ENCODE assay signal across 24 cellular contexts in genomic region chr3:80000022-80000421, GRCh38.
"Had no signal": no experiment of that assay in that cellular context is flagged by ENCODE, and none has a peak within 500 bp of the region (broad histone marks: within the 10 kb centered on the region; RNA-seq: fewer than 3 reads in every experiment).

No MANE protein-coding gene starts in this region.

- DNase-seq: activated B cell treated with CpG ODN at 0.5 μM for 24 hours; activated CD4-positive, alpha-beta T cell treated with anti-CD3 and anti-CD28 coated beads for 36 hours; activated CD4-positive, alpha-beta T cell treated with anti-CD3 and anti-CD28 coated beads, Interleukin-2, amount 50 U/mL, for 48 hours; activated CD8-positive, alpha-beta memory T cell treated with anti-CD3 and anti-CD28 coated beads, Interleukin-2, amount 50 U/mL, for 48 hours; activated naive CD4-positive, alpha-beta T cell; activated naive CD8-positive, alpha-beta T cell treated with anti-CD3 and anti-CD28 coated beads for 36 hours; activated T-cell treated with anti-CD3 and anti-CD28 coated beads, Interleukin-2, amount 50 U/mL, for 4 hours; effector CD4-positive, alpha-beta T cell; hypothalamus; nephron progenitor cell; pancreas; psoas muscle; right cardiac atrium; stimulated activated CD4-positive, alpha-beta T cell treated with anti-CD3 and anti-CD28 coated beads, Interleukin-12 subunit alpha, Interleukin-12 subunit beta, amount 100 ng/mL, for 4 hours; stimulated activated CD4-positive, alpha-beta T cell treated with anti-CD3 and anti-CD28 coated beads, Interleukin-4, amount 100 ng/mL, for 4 hours; stimulated activated naive CD8-positive, alpha-beta T cell treated with anti-CD3 and anti-CD28 coated beads, Interleukin-15, Interleukin-2, amounts not matched to agents 100 U/mL and 50 U/mL, for 24 hours; thyroid gland had no signal

- H3K27ac ChIP-seq: pancreas, psoas muscle, thyroid gland had no signal

- H3K36me3 Mint-ChIP-seq: activated naive CD8-positive, alpha-beta T cell treated with anti-CD3 and anti-CD28 coated beads for 36 hours; memory B cell had no signal

- H3K4me3 Mint-ChIP-seq: activated B cell treated with CpG ODN at 0.5 μM for 24 hours; activated CD4-positive, alpha-beta T cell treated with anti-CD3 and anti-CD28 coated beads for 36 hours; activated naive CD8-positive, alpha-beta T cell treated with anti-CD3 and anti-CD28 coated beads for 36 hours; activated T-cell treated with anti-CD3 and anti-CD28 coated beads, Interleukin-2, amount 50 U/mL, for 4 hours; memory B cell; nephron progenitor cell; T-helper 1 cell treated with Interleukin-12 subunit alpha and Interleukin-12 subunit beta and Interleukin-4 antibody, amounts not matched to agents 30 μg/mL and 1 μg/mL, for 36 hours had no signal

- H3K27me3 Mint-ChIP-seq: activated B cell treated with CpG ODN at 0.5 μM for 24 hours; activated CD4-positive, alpha-beta T cell treated with anti-CD3 and anti-CD28 coated beads for 36 hours; activated naive CD8-positive, alpha-beta T cell treated with anti-CD3 and anti-CD28 coated beads for 36 hours; memory B cell had no signal

- H3K36me3 ChIP-seq: pancreas, thyroid gland had no signal

- H3K9me3 Mint-ChIP-seq: activated B cell treated with CpG ODN at 0.5 μM for 24 hours; activated naive CD8-positive, alpha-beta T cell treated with anti-CD3 and anti-CD28 coated beads for 36 hours; memory B cell had no signal

- H3K9me3 ChIP-seq: pancreas, psoas muscle, thyroid gland had no signal

- ATAC-seq: activated CD4-positive, alpha-beta T cell treated with anti-CD3 and anti-CD28 coated beads for 36 hours; activated T-cell treated with anti-CD3 and anti-CD28 coated beads, Interleukin-2, amount 50 U/mL, for 4 hours; esophagus mucosa; pancreas; psoas muscle; right cardiac atrium; stimulated activated naive CD8-positive, alpha-beta T cell treated with anti-CD3 and anti-CD28 coated beads, Interleukin-15, Interleukin-2, amounts not matched to agents 100 U/mL and 50 U/mL, for 24 hours had no signal

- H3K27me3 ChIP-seq: pancreas, thyroid gland had no signal

- FAIRE-seq: endometrium, frontal cortex, islet of Langerhans, pancreas had no signal

- H3K4me3 ChIP-seq: pancreas, psoas muscle, thyroid gland had no signal

- H3K4me1 ChIP-seq: pancreas, psoas muscle, thyroid gland had no signal

- H3K4me1 Mint-ChIP-seq: activated B cell treated with CpG ODN at 0.5 μM for 24 hours; activated CD4-positive, alpha-beta T cell treated with anti-CD3 and anti-CD28 coated beads for 36 hours; activated naive CD8-positive, alpha-beta T cell treated with anti-CD3 and anti-CD28 coated beads for 36 hours; memory B cell had no signal

- H3K27ac Mint-ChIP-seq: activated B cell treated with CpG ODN at 0.5 μM for 24 hours; activated CD4-positive, alpha-beta T cell treated with anti-CD3 and anti-CD28 coated beads for 36 hours; activated naive CD8-positive, alpha-beta T cell treated with anti-CD3 and anti-CD28 coated beads for 36 hours; activated T-helper 2 cell treated with anti-CD3 and anti-CD28 coated beads, Interferon-gamma antibody, Interleukin-2, Interleukin-4, amounts not matched to agents 10 μg/mL and 5 μg/mL and 100 μg/mL, durations not matched to agents 14 hours and 24 hours and 36 hours; memory B cell; nephron progenitor cell; T-helper 1 cell treated with Interleukin-12 subunit alpha and Interleukin-12 subunit beta and Interleukin-4 antibody, amounts not matched to agents 30 μg/mL and 1 μg/mL, for 36 hours had no signal
